Comparison of ENCODE assay signal across 1 cellular context in the genomic region with DNA sequence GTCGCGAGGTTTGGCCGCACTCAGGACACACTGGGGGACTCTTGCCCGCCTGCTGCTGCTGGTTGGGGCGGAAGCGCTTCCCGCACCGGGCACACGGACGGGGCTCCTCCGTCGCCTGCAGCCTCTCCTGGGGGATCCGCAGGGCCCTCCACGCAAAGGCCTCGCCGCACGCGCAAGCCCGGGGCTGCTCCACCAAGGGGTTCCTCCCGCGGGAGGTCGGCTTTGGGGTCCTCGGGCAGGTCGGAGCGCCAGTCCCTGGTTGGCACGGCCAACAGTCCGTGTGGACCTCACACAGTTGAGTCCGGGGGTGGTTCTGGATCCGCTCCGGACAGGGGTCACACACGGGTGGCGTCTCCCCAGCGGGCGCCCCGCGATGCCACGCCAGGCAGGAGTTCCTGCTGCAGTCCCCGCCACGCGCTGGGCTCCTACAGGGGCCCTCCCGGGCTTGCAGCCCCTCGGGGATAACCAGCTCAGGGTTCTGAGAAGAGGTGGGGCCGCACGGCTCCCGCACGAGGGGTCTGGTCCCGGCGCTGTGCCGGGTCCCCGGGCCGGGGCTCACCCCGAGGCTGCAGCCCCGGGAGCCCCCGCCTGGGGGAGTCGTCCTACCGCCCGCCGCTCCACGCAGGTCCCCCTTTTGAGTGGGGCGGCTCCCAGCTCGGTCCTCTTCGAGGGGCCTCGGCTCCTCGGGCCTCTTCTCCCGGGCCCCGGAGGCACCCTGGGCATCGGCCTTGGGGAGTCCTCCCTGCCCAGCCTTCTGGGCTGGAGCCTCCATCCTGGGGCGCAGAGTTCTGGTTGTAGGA.
TF ChIP-seq lines count a peak whose summit lies in the region.

No MANE protein-coding gene starts in this region.

TF ChIP-seq in HepG2, 621 proteins besides CTCF, POLR2A, EP300 and RAD21:
- no peak for TF ChIP-seq IRF9 (CRISPR knock-in tag; IDR thresholded peaks at IDR 0.05; ENCODE audit: borderline replicate concordance)
- no peak for TF ChIP-seq ISL2 (CRISPR knock-in tag; IDR thresholded peaks at IDR 0.05)
- TF ChIP-seq, protein P1, sequence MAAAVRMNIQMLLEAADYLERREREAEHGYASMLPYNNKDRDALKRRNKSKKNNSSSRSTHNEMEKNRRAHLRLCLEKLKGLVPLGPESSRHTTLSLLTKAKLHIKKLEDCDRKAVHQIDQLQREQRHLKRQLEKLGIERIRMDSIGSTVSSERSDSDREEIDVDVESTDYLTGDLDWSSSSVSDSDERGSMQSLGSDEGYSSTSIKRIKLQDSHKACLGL (CRISPR knock-in tag; IDR thresholded peaks at IDR 0.05): no peak
- no peak for TF ChIP-seq POLR2G (IDR thresholded peaks at IDR 0.05; ENCODE audit: low read depth, low read length)
- TF ChIP-seq NKX3-1 (CRISPR knock-in tag; IDR thresholded peaks at IDR 0.05): no peak
- TF ChIP-seq ZNF619 (CRISPR knock-in tag; IDR thresholded peaks at IDR 0.05): no peak
- no peak for TF ChIP-seq SNAI1 (CRISPR knock-in tag; IDR thresholded peaks at IDR 0.05; ENCODE audit: borderline replicate concordance)
- no peak for TF ChIP-seq MEIS2 (CRISPR knock-in tag; IDR thresholded peaks at IDR 0.05)
- no peak for TF ChIP-seq ZNF253 (CRISPR knock-in tag; IDR thresholded peaks at IDR 0.05; ENCODE audit: borderline replicate concordance)
- no peak for TF ChIP-seq HMG20B (CRISPR knock-in tag; conservative IDR thresholded peaks at IDR 0.05)
